Comparison of ENCODE assay signal across 8 cellular contexts in the genomic region with DNA sequence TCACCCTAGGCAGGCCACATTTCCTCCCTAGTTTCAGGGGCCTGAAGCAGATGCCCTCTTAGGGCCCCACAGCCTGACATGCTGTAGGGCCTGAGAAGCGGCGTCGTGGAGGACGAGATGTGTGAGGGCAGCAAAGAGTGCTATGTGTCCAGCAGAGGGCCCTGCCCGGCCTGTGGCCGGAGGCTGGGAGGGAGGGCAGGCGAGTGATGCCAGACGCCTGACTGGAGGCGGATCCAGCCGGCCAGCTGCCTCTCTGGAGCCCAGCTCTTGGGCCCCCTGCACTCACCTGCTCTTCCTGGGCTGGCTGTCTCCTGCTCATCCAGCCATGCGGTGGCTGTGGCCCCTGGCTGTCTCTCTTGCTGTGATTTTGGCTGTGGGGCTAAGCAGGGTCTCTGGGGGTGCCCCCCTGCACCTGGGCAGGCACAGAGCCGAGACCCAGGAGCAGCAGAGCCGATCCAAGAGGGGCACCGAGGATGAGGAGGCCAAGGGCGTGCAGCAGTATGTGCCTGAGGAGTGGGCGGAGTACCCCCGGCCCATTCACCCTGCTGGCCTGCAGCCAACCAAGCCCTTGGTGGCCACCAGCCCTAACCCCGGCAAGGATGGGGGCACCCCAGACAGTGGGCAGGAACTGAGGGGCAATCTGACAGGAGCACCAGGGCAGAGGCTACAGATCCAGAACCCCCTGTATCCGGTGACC. TPM values are rescaled to one million over a fixed set of nuclear protein-coding genes. Genes with fewer than 3 reads are reported as not detected.
DNase-seq lines count a peak whose midpoint lies in the region; ATAC-seq and TF ChIP-seq lines count a peak whose summit lies in the region.

A gene with protein sequence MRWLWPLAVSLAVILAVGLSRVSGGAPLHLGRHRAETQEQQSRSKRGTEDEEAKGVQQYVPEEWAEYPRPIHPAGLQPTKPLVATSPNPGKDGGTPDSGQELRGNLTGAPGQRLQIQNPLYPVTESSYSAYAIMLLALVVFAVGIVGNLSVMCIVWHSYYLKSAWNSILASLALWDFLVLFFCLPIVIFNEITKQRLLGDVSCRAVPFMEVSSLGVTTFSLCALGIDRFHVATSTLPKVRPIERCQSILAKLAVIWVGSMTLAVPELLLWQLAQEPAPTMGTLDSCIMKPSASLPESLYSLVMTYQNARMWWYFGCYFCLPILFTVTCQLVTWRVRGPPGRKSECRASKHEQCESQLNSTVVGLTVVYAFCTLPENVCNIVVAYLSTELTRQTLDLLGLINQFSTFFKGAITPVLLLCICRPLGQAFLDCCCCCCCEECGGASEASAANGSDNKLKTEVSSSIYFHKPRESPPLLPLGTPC (plus strand): TSS at position 279 of the 697 bp plus-strand sequence. CDS start 47 bp downstream, at position 326.

- POLR2A ChIA-PET in CD8-positive, alpha-beta T cell (lab: Charles Lee): no interaction called here

- peak; percentile 35 to 64 (median 45) for TF ChIP-seq CTCF in ascending aorta (IDR thresholded peaks at IDR 0.05)
- no peak for TF ChIP-seq CTCF in CD8-positive, alpha-beta T cell (IDR thresholded peaks at IDR 0.05)

- H3K36me3 ChIP-seq in ascending aorta: no peaks in the 10 kb centered on the region
- no peaks in the 10 kb centered on the region for H3K36me3 ChIP-seq in CD8-positive, alpha-beta T cell (ENCODE audit: insufficient read depth, low read length)

- H3K9me3 ChIP-seq in ascending aorta: no peaks in the 10 kb centered on the region
- H3K9me3 ChIP-seq in CD8-positive, alpha-beta T cell (ENCODE audit: low read length): no peaks in the 10 kb centered on the region

- no peaks in the 10 kb centered on the region for H3K27me3 ChIP-seq in ascending aorta
- H3K27me3 ChIP-seq in CD8-positive, alpha-beta T cell (ENCODE audit: insufficient read depth, low read length): no peaks in the 10 kb centered on the region

- DNase-seq in HuH-7.5 (ENCODE audit: low spot score) (peak; percentile 81), ascending aorta (ENCODE audit: low spot score in 2 of 2) (peak in 1 of 2 donors; percentile 73), iPS-NIHi11 (ENCODE audit: low spot score) (peak; percentile 92)
- DNase-seq in activated T-cell treated with anti-CD3 and anti-CD28 coated beads, Interleukin-2, amount 50 U/mL, for 24 hours: no peak
- DNase-seq in activated T-cell treated with anti-CD3 and anti-CD28 coated beads, Interleukin-2, amount 50 U/mL, for 4 hours: no peak
- DNase-seq in CD8-positive, alpha-beta T cell: no peak

- no peak within 1 kb of the TSS for H3K27ac ChIP-seq in ascending aorta
- peak within 1 kb of the TSS; percentile 89 for H3K27ac ChIP-seq in temporal lobe (ENCODE audit: low read depth, low read length)
- H3K27ac ChIP-seq in CD8-positive, alpha-beta T cell (ENCODE audit: low read depth, low read length): no peak within 1 kb of the TSS

- H3K36me3 Mint-ChIP-seq in activated T-cell treated with anti-CD3 and anti-CD28 coated beads, Interleukin-2, amount 50 U/mL, for 24 hours (ENCODE audit: low read depth): no peaks in the 10 kb centered on the region
- no peaks in the 10 kb centered on the region for H3K36me3 Mint-ChIP-seq in activated T-cell treated with anti-CD3 and anti-CD28 coated beads, Interleukin-2, amount 50 U/mL, for 4 hours (ENCODE audit: insufficient read depth)
- H3K36me3 Mint-ChIP-seq in CD8-positive, alpha-beta T cell: no peaks in the 10 kb centered on the region

- CTCF ChIA-PET in CD8-positive, alpha-beta T cell (lab: Charles Lee): interaction anchor here (0.6 to 1.7 kb wide), 2 partner anchors 12 to 627 kb away, joined by 3 to 4 read pairs; no protein-coding TSS in a partner anchor

- H3K4me3 Mint-ChIP-seq in activated T-cell treated with anti-CD3 and anti-CD28 coated beads, Interleukin-2, amount 50 U/mL, for 24 hours: no peak within 1 kb of the TSS
- no peak within 1 kb of the TSS for H3K4me3 Mint-ChIP-seq in activated T-cell treated with anti-CD3 and anti-CD28 coated beads, Interleukin-2, amount 50 U/mL, for 4 hours
- no peak within 1 kb of the TSS for H3K4me3 Mint-ChIP-seq in CD8-positive, alpha-beta T cell

- peaks cover 13% of the 10 kb centered on the region for H3K27me3 Mint-ChIP-seq in activated T-cell treated with anti-CD3 and anti-CD28 coated beads, Interleukin-2, amount 50 U/mL, for 24 hours
- peaks cover 9% of the 10 kb centered on the region for H3K27me3 Mint-ChIP-seq in activated T-cell treated with anti-CD3 and anti-CD28 coated beads, Interleukin-2, amount 50 U/mL, for 4 hours (ENCODE audit: low read depth)
- H3K27me3 Mint-ChIP-seq in CD8-positive, alpha-beta T cell (ENCODE audit: low read depth): peaks cover 20% of the 10 kb centered on the region

- intact Hi-C loops in ascending aorta (cut with DNase I): no loop called here
- intact Hi-C loops in CD8-positive, alpha-beta T cell (cut with DNase I, micrococcal nuclease): no loop called here

- no peaks in the 10 kb centered on the region for H3K9me3 Mint-ChIP-seq in activated T-cell treated with anti-CD3 and anti-CD28 coated beads, Interleukin-2, amount 50 U/mL, for 24 hours
- no peaks in the 10 kb centered on the region for H3K9me3 Mint-ChIP-seq in activated T-cell treated with anti-CD3 and anti-CD28 coated beads, Interleukin-2, amount 50 U/mL, for 4 hours
- H3K9me3 Mint-ChIP-seq in CD8-positive, alpha-beta T cell: no peaks in the 10 kb centered on the region

- no peaks in the 10 kb centered on the region for H3K4me1 Mint-ChIP-seq in activated T-cell treated with anti-CD3 and anti-CD28 coated beads, Interleukin-2, amount 50 U/mL, for 24 hours (ENCODE audit: low read depth)
- no peaks in the 10 kb centered on the region for H3K4me1 Mint-ChIP-seq in activated T-cell treated with anti-CD3 and anti-CD28 coated beads, Interleukin-2, amount 50 U/mL, for 4 hours (ENCODE audit: low read depth)
- H3K4me1 Mint-ChIP-seq in CD8-positive, alpha-beta T cell (ENCODE audit: low read depth): no peaks in the 10 kb centered on the region

- no peak within 1 kb of the TSS for H3K4me3 ChIP-seq in ascending aorta
- no peak within 1 kb of the TSS for H3K4me3 ChIP-seq in CD8-positive, alpha-beta T cell (ENCODE audit: low read depth, low read length)

- no peaks in the 10 kb centered on the region for H3K4me1 ChIP-seq in ascending aorta
- H3K4me1 ChIP-seq in CD8-positive, alpha-beta T cell (ENCODE audit: insufficient read depth, low read length): no peaks in the 10 kb centered on the region

- no peak within 1 kb of the TSS for H3K27ac Mint-ChIP-seq in activated T-cell treated with anti-CD3 and anti-CD28 coated beads, Interleukin-2, amount 50 U/mL, for 24 hours
- H3K27ac Mint-ChIP-seq in CD8-positive, alpha-beta T cell: no peak within 1 kb of the TSS

- no peak for ATAC-seq in activated T-cell treated with anti-CD3 and anti-CD28 coated beads, Interleukin-2, amount 50 U/mL, for 4 hours
- ATAC-seq in HG02763 (IDR thresholded peaks at IDR 0.05; ENCODE audit: unreplicated experiment): no peak
- ATAC-seq in CD8-positive, alpha-beta T cell: no peak

RNA-seq across cellular contexts. Expression of the gene that starts here (rescaled TPM):
- total RNA-seq in ascending aorta: not detected
- total RNA-seq in temporal lobe: 1.2 TPM
- total RNA-seq in activated T-cell treated with anti-CD3 and anti-CD28 coated beads, Interleukin-2, amount 50 U/mL, for 4 hours: not detected
- not detected for total RNA-seq in CD8-positive, alpha-beta T cell

Comparison
In these comparisons a context has a peak if more than half of its experiments do, and no peak if none do; other contexts are left out.
1. DNase-seq: peak in HuH-7.5 (single experiment) and iPS-NIHi11 (single experiment); none in activated T-cell treated with anti-CD3 and anti-CD28 coated beads, Interleukin-2, amount 50 U/mL, for 24 hours (single experiment), activated T-cell treated with anti-CD3 and anti-CD28 coated beads, Interleukin-2, amount 50 U/mL, for 4 hours (single experiment) and CD8-positive, alpha-beta T cell (0 of 7).